In genomic region chr9:19174127-19174921, GRCh38 we compare ENCODE assay signal across 8 cellular contexts. TPM values are rescaled to one million over a fixed set of nuclear protein-coding genes. Genes with fewer than 3 reads are reported as not detected.
DNase-seq lines count a peak whose midpoint lies in the region; ATAC-seq and TF ChIP-seq lines count a peak whose summit lies in the region.

No MANE protein-coding gene starts in this region.

- H3K4me3 ChIP-seq in fibroblast of the aortic adventitia (ENCODE audit: low read depth, low read length), result no peak overlapping the region

- DNase-seq in ELF-1 (ENCODE audit: low read depth, low spot score), result peak; percentile 41
- peak; percentile 8 for DNase-seq in NCI-H774 (lab: John Stamatoyannopoulos, UW)
- DNase-seq in activated T-cell treated with anti-CD3 and anti-CD28 coated beads, Interleukin-2, amount 50 U/mL, for 48 hours, result peak; percentile 54 to 67
- DNase-seq in fibroblast of the aortic adventitia (ENCODE audit: low read depth), result peak; percentile 97
- peak; percentile 65 for DNase-seq in non-pigmented ciliary epithelial cell (ENCODE audit: low read depth)
- no peak for DNase-seq in NCI-H1048 (lab: John Stamatoyannopoulos, UW)

- peak; percentile 55 for TF ChIP-seq CTCF in fibroblast of the aortic adventitia (IDR thresholded peaks at IDR 0.05; ENCODE audit: insufficient read depth, low read length)

- ATAC-seq in GM21367 (IDR thresholded peaks at IDR 0.05; ENCODE audit: unreplicated experiment) (peak; percentile 98), HG03469 (IDR thresholded peaks at IDR 0.05; ENCODE audit: unreplicated experiment) (peak; percentile 97)

RNA-seq across cellular contexts. Expression of gene PLIN2, which starts 47.0 kb away (rescaled TPM):
- total RNA-seq in fibroblast of the aortic adventitia (ENCODE audit: low replicate concordance), result 200 and 207 TPM in 2 replicates

RNA-seq across cellular contexts. Expression of gene DENND4C, which starts 56.2 kb away (rescaled TPM):
- 67.5 and 147 TPM in 2 replicates for total RNA-seq in fibroblast of the aortic adventitia (ENCODE audit: low replicate concordance)
